19 cellular contexts compared by ENCODE assay signal in genomic region chr14:51342226-51342625, GRCh38.
DNase-seq lines count a peak whose midpoint lies in the region; TF ChIP-seq lines count a peak whose summit lies in the region.
"Had no signal": no experiment of that assay in that cellular context is flagged by ENCODE, and none has a peak within 500 bp of the region (broad histone marks: within the 10 kb centered on the region; RNA-seq: fewer than 3 reads in every experiment).

No MANE protein-coding gene starts in this region.

- no peaks in the 10 kb centered on the region for H3K27me3 Mint-ChIP-seq in endodermal cell (ENCODE audit: insufficient read depth)
- H3K27me3 Mint-ChIP-seq in T-helper 2 cell treated with Interferon-gamma antibody and Interleukin-4, amounts not matched to agents 5 μg/mL and 100 μg/mL, for 36 hours (ENCODE audit: low read depth), result no peaks in the 10 kb centered on the region
- H3K27me3 Mint-ChIP-seq: stimulated activated naive CD8-positive, alpha-beta T cell treated with anti-CD3 and anti-CD28 coated beads, Interleukin-15, Interleukin-2, amounts not matched to agents 100 ng/mL and 50 ng/mL, for 24 hours had no signal

- peaks cover 14% of the 10 kb centered on the region for H3K9me3 Mint-ChIP-seq in endodermal cell
- no peaks in the 10 kb centered on the region for H3K9me3 Mint-ChIP-seq in T-helper 2 cell treated with Interferon-gamma antibody and Interleukin-4, amounts not matched to agents 5 μg/mL and 100 μg/mL, for 36 hours
- H3K9me3 Mint-ChIP-seq: CD8-positive, alpha-beta T cell; stimulated activated naive CD8-positive, alpha-beta T cell treated with anti-CD3 and anti-CD28 coated beads, Interleukin-15, Interleukin-2, amounts not matched to agents 100 ng/mL and 50 ng/mL, for 24 hours had no signal

- no peak overlapping the region for H3K14ac ChIP-seq in mesenchymal stem cell (ENCODE audit: low read length in 2 of 2)
- no peak overlapping the region for H3K14ac ChIP-seq in neuronal stem cell (ENCODE audit: low read length)

- H2BK12ac ChIP-seq in mesenchymal stem cell (ENCODE audit: low read length in 2 of 2) (peak overlapping the region; percentile 42 to 61), neuronal stem cell (ENCODE audit: low read length) (no peak overlapping the region)

- H2BK15ac ChIP-seq in mesenchymal stem cell (ENCODE audit: low read depth, poor library complexity, severe bottlenecking), result no peak overlapping the region
- no peak overlapping the region for H2BK15ac ChIP-seq in neuronal stem cell (ENCODE audit: low read length)

- H3K27ac Mint-ChIP-seq in endodermal cell, result no peak overlapping the region
- no peak overlapping the region for H3K27ac Mint-ChIP-seq in T-helper 2 cell treated with Interferon-gamma antibody and Interleukin-4, amounts not matched to agents 5 μg/mL and 100 μg/mL, for 36 hours
- H3K27ac Mint-ChIP-seq: activated CD4-positive, alpha-beta T cell treated with anti-CD3 and anti-CD28 coated beads, Interleukin-2, amount 10 ng/mL, durations not matched to agents 7 days and 5 days; activated T-cell treated with anti-CD3 and anti-CD28 coated beads, Interleukin-2, amount 50 U/mL, for 72 hours; CD8-positive, alpha-beta T cell; stimulated activated naive CD8-positive, alpha-beta T cell treated with anti-CD3 and anti-CD28 coated beads, Interleukin-15, Interleukin-2, amounts not matched to agents 100 ng/mL and 50 ng/mL, for 24 hours had no signal

- no peak overlapping the region for H3K27ac ChIP-seq in mesenchymal stem cell (ENCODE audit: low read length, poor library complexity, severe bottlenecking)
- H3K27ac ChIP-seq in neuronal stem cell (replicated peaks; ENCODE audit: low read length), result no peak overlapping the region
- no peak overlapping the region for H3K27ac ChIP-seq in endodermal cell (ENCODE audit: low read depth, low read length)
- H3K27ac ChIP-seq: adrenal gland, neutrophil, Peyer's patch had no signal

- H3K36me3 ChIP-seq in mesenchymal stem cell (ENCODE audit: control insufficient read depth in 1 of 2, insufficient read depth in 2 of 2, low read depth in 1 of 2, low read length in 2 of 2), result no peaks in the 10 kb centered on the region
- no peaks in the 10 kb centered on the region for H3K36me3 ChIP-seq in neuronal stem cell (replicated peaks in 1 of 2; ENCODE audit: control insufficient read depth in 2 of 2, insufficient read depth in 2 of 2, low read length in 2 of 2)
- no peaks in the 10 kb centered on the region for H3K36me3 ChIP-seq in endodermal cell (ENCODE audit: control insufficient read depth, insufficient read depth, low read length)
- H3K36me3 ChIP-seq: adrenal gland, HAP-1, neutrophil, Peyer's patch had no signal

- TF ChIP-seq CTCF in LNCaP clone FGC (IDR thresholded peaks at IDR 0.05; ENCODE audit: control insufficient read depth, extremely low read depth, insufficient read depth), result no peak
- TF ChIP-seq CTCF in endodermal cell (conservative IDR thresholded peaks at IDR 0.05), result no peak

- H4K91ac ChIP-seq in mesenchymal stem cell (ENCODE audit: low read length) (peak overlapping the region; percentile 87), neuronal stem cell (ENCODE audit: low read depth, low read length, poor library complexity) (no peak overlapping the region)

- H3K79me1 ChIP-seq in mesenchymal stem cell (replicated peaks; ENCODE audit: low read length, poor library complexity, severe bottlenecking), result no peaks in the 10 kb centered on the region
- no peaks in the 10 kb centered on the region for H3K79me1 ChIP-seq in neuronal stem cell (ENCODE audit: low read depth, low read length)

- H3K36me3 Mint-ChIP-seq in endodermal cell (ENCODE audit: low read depth), result peaks cover 2% of the 10 kb centered on the region
- H3K36me3 Mint-ChIP-seq in T-helper 2 cell treated with Interferon-gamma antibody and Interleukin-4, amounts not matched to agents 5 μg/mL and 100 μg/mL, for 36 hours (ENCODE audit: low read depth), result no peaks in the 10 kb centered on the region
- H3K36me3 Mint-ChIP-seq: CD8-positive, alpha-beta T cell had no signal

- H3K23ac ChIP-seq in mesenchymal stem cell (ENCODE audit: low read length in 2 of 2) (no peak overlapping the region), neuronal stem cell (ENCODE audit: low read depth, low read length, poor library complexity) (no peak overlapping the region)

- peaks cover 4% of the 10 kb centered on the region for H3K4me1 ChIP-seq in mesenchymal stem cell (ENCODE audit: control insufficient read depth, insufficient read depth, low read depth, low read length)
- H3K4me1 ChIP-seq in neuronal stem cell (ENCODE audit: control insufficient read depth in 2 of 2, insufficient read depth in 1 of 2, low read depth in 1 of 2, low read length in 2 of 2), result peaks cover 0 to 2% of the 10 kb centered on the region in 2 donors
- no peaks in the 10 kb centered on the region for H3K4me1 ChIP-seq in endodermal cell (ENCODE audit: control insufficient read depth, insufficient read depth, low read length)
- H3K4me1 ChIP-seq: adrenal gland, HAP-1, Peyer's patch had no signal

- H2BK5ac ChIP-seq in mesenchymal stem cell (ENCODE audit: low read depth, low read length, poor library complexity, severe bottlenecking) (no peak overlapping the region), neuronal stem cell (ENCODE audit: low read length) (no peak overlapping the region)

- DNase-seq in DMS53 treated with DMSO at 0.1 percent for 48 hours (lab: John Stamatoyannopoulos, UW; ENCODE audit: unreplicated experiment), result peak; percentile 59
- DNase-seq in LNCaP clone FGC (ENCODE audit: low read depth), result peak; percentile 93
- peak; percentile 42 for DNase-seq in amniotic epithelial cell (ENCODE audit: low read depth)
- DNase-seq in mesenchymal stem cell, result peak; percentile 78
- DNase-seq in neuronal stem cell (ENCODE audit: low spot score), result no peak
- no peak for DNase-seq in NCI-H2227 (lab: John Stamatoyannopoulos, UW; ENCODE audit: unreplicated experiment)
- DNase-seq in endodermal cell, result no peak
- DNase-seq in T-helper 2 cell treated with Interferon-gamma antibody and Interleukin-4, amounts not matched to agents 5 μg/mL and 100 μg/mL, for 36 hours (ENCODE audit: low spot score), result no peak
- DNase-seq: activated CD4-positive, alpha-beta T cell treated with anti-CD3 and anti-CD28 coated beads, Interleukin-2, amount 10 ng/mL, durations not matched to agents 7 days and 5 days; activated T-cell treated with anti-CD3 and anti-CD28 coated beads, Interleukin-2, amount 50 U/mL, for 72 hours; adrenal gland; CD8-positive, alpha-beta T cell; NCI-H1048; Peyer's patch; T1000 had no signal

- H3K27me3 ChIP-seq in mesenchymal stem cell (ENCODE audit: control insufficient read depth in 1 of 2, insufficient read depth in 1 of 2, low read length in 2 of 2) (no peaks in the 10 kb centered on the region), neuronal stem cell (ENCODE audit: control insufficient read depth in 3 of 3, insufficient read depth in 3 of 3, low read depth in 1 of 3, low read length in 3 of 3) (peaks cover 0 to 8% (median 0%) of the 10 kb centered on the region in 3 experiments), endodermal cell (ENCODE audit: control insufficient read depth, insufficient read depth, low read length, poor library complexity, severe bottlenecking) (no peaks in the 10 kb centered on the region)
- H3K27me3 ChIP-seq: adrenal gland, neutrophil, Peyer's patch had no signal

- H3K18ac ChIP-seq in mesenchymal stem cell (ENCODE audit: low read depth in 1 of 2, low read length in 2 of 2) (peak overlapping the region; percentile 31 to 69), neuronal stem cell (ENCODE audit: low read length) (no peak overlapping the region)

- H3K4me1 Mint-ChIP-seq in endodermal cell, result no peaks in the 10 kb centered on the region
- H3K4me1 Mint-ChIP-seq in T-helper 2 cell treated with Interferon-gamma antibody and Interleukin-4, amounts not matched to agents 5 μg/mL and 100 μg/mL, for 36 hours (ENCODE audit: low read depth), result no peaks in the 10 kb centered on the region
- H3K4me1 Mint-ChIP-seq: activated CD4-positive, alpha-beta T cell treated with anti-CD3 and anti-CD28 coated beads, Interleukin-2, amount 10 ng/mL, durations not matched to agents 7 days and 5 days had no signal

- WGBS in mesenchymal stem cell, result 53% methylated on average over 3 of the region's 4 CpGs
- WGBS in neuronal stem cell (ENCODE audit: extremely low coverage in 2 of 2, insufficient read length in 2 of 2, insufficient replicate concordance in 1 of 2), 2 donors, result no CpG with 5 or more reads among the region's 4 CpGs
- 88 to 92% methylated on average over 4 of the region's 4 CpGs for WGBS in endodermal cell (ENCODE audit: insufficient coverage in 1 of 2, insufficient read length in 1 of 2), 2 experiments

- H4K8ac ChIP-seq in mesenchymal stem cell (ENCODE audit: low read length) (peak overlapping the region; percentile 97), neuronal stem cell (ENCODE audit: low read depth, low read length) (no peak overlapping the region)

- H2BK120ac ChIP-seq in mesenchymal stem cell (ENCODE audit: low read depth, low read length), result no peak overlapping the region
- no peak overlapping the region for H2BK120ac ChIP-seq in neuronal stem cell (ENCODE audit: low read depth, low read length)

- no peak overlapping the region for H3K4me3 ChIP-seq in LNCaP clone FGC (ENCODE audit: low read depth, low read length)
- H3K4me3 ChIP-seq in mesenchymal stem cell (ENCODE audit: insufficient read depth in 1 of 2, low read depth in 1 of 2, low read length in 2 of 2), result no peak overlapping the region
- H3K4me3 ChIP-seq in neuronal stem cell (ENCODE audit: low read length in 2 of 2), result no peak overlapping the region
- H3K4me3 ChIP-seq in endodermal cell (ENCODE audit: low read length), result no peak overlapping the region
- H3K4me3 ChIP-seq: adrenal gland, HAP-1, lung, Peyer's patch had no signal

- H2AK5ac ChIP-seq in mesenchymal stem cell (ENCODE audit: low read length, severe bottlenecking), result no peak overlapping the region
- H2AK5ac ChIP-seq in neuronal stem cell (ENCODE audit: low read depth, low read length), result no peak overlapping the region

- H3K4ac ChIP-seq in mesenchymal stem cell (ENCODE audit: low read depth in 1 of 2, low read length in 2 of 2), result peak overlapping the region; percentile 40 to 67
- H3K4ac ChIP-seq in neuronal stem cell (ENCODE audit: low read length), result no peak overlapping the region

- H3K9me3 ChIP-seq in mesenchymal stem cell (ENCODE audit: control insufficient read depth, low read length), result no peaks in the 10 kb centered on the region
- H3K9me3 ChIP-seq in neuronal stem cell (replicated peaks in 1 of 2; ENCODE audit: control insufficient read depth in 2 of 2, insufficient read depth in 1 of 2, low read depth in 1 of 2, low read length in 2 of 2), result peaks cover 4 to 6% of the 10 kb centered on the region in 2 donors
- peaks cover 4% of the 10 kb centered on the region for H3K9me3 ChIP-seq in endodermal cell (ENCODE audit: control insufficient read depth, low read length)
- H3K9me3 ChIP-seq: adrenal gland, HAP-1, neutrophil had no signal

- H2AFZ ChIP-seq in mesenchymal stem cell (ENCODE audit: low read depth, low read length), result no peak overlapping the region
- H2AFZ ChIP-seq in neuronal stem cell (ENCODE audit: low read length), result no peak overlapping the region

- H3K9ac ChIP-seq in mesenchymal stem cell (ENCODE audit: low read length), result no peak overlapping the region
- H3K9ac ChIP-seq in neuronal stem cell (ENCODE audit: low read depth, low read length, poor library complexity), result no peak overlapping the region
- H3K9ac ChIP-seq in endodermal cell (ENCODE audit: extremely low read depth, low read length, poor library complexity, severe bottlenecking), result no peak overlapping the region

- no peak overlapping the region for H3K4me2 ChIP-seq in mesenchymal stem cell (ENCODE audit: low read length, poor library complexity, severe bottlenecking)
- H3K4me2 ChIP-seq in neuronal stem cell (ENCODE audit: insufficient read depth, low read length, poor library complexity, severe bottlenecking), result no peak overlapping the region

- H3K4me3 Mint-ChIP-seq in endodermal cell, result no peak overlapping the region
- H3K4me3 Mint-ChIP-seq in T-helper 2 cell treated with Interferon-gamma antibody and Interleukin-4, amounts not matched to agents 5 μg/mL and 100 μg/mL, for 36 hours, result no peak overlapping the region
- H3K4me3 Mint-ChIP-seq: activated CD4-positive, alpha-beta T cell treated with anti-CD3 and anti-CD28 coated beads, Interleukin-2, amount 10 ng/mL, durations not matched to agents 7 days and 5 days; activated T-cell treated with anti-CD3 and anti-CD28 coated beads, Interleukin-2, amount 50 U/mL, for 72 hours; CD8-positive, alpha-beta T cell; stimulated activated naive CD8-positive, alpha-beta T cell treated with anti-CD3 and anti-CD28 coated beads, Interleukin-15, Interleukin-2, amounts not matched to agents 100 ng/mL and 50 ng/mL, for 24 hours had no signal

Comparison
In these comparisons a context has a peak if more than half of its experiments do, and no peak if none do; other contexts are left out.
1. DNase-seq: peak in DMS53 treated with DMSO at 0.1 percent for 48 hours (single experiment), LNCaP clone FGC (single experiment), amniotic epithelial cell (single experiment) and mesenchymal stem cell (single experiment); none in neuronal stem cell (single experiment), NCI-H2227 (single experiment), endodermal cell (single experiment) and T-helper 2 cell treated with Interferon-gamma antibody and Interleukin-4, amounts not matched to agents 5 μg/mL and 100 μg/mL, for 36 hours (single experiment).